8 cellular contexts compared by ENCODE assay signal in genomic region chr3:176663819-176664218, GRCh38.
A peak's percentile ranks its signal among the peaks of the same experiment; 100 is the strongest.
DNase-seq lines count a peak whose midpoint lies in the region; ATAC-seq and TF ChIP-seq lines count a peak whose summit lies in the region.

No MANE protein-coding gene starts in this region.

- peaks cover under 1% of the 10 kb centered on the region for H3K9me3 Mint-ChIP-seq in glutamatergic neuron (ENCODE audit: unreplicated experiment)
- no peaks in the 10 kb centered on the region for H3K9me3 Mint-ChIP-seq in activated CD4-positive, alpha-beta T cell treated with anti-CD3 and anti-CD28 coated beads, Interleukin-2, amount 10 ng/mL, durations not matched to agents 24 days and 14 days
- peaks cover 5% of the 10 kb centered on the region for H3K9me3 Mint-ChIP-seq in natural killer cell treated with Interleukin-12 subunit alpha and Interleukin-12 subunit beta and Interleukin-15 and Interleukin-18, amount 100 ng/mL, for 72 hours
- peaks cover 0 to 13% of the 10 kb centered on the region in 2 donors for H3K9me3 Mint-ChIP-seq in stimulated activated naive CD8-positive, alpha-beta T cell treated with anti-CD3 and anti-CD28 coated beads, Interleukin-15, amount 100 ng/mL, for 72 hours

- H3K27me3 ChIP-seq in GM06990 (replicated peaks; ENCODE audit: control insufficient read depth, insufficient read depth, low read length): no peaks in the 10 kb centered on the region

- H3K36me3 Mint-ChIP-seq in glutamatergic neuron (ENCODE audit: unreplicated experiment): peaks cover 4% of the 10 kb centered on the region
- no peaks in the 10 kb centered on the region for H3K36me3 Mint-ChIP-seq in activated CD4-positive, alpha-beta T cell treated with anti-CD3 and anti-CD28 coated beads, Interleukin-2, amount 10 ng/mL, durations not matched to agents 24 days and 14 days (ENCODE audit: low read depth)
- H3K36me3 Mint-ChIP-seq in natural killer cell treated with Interleukin-12 subunit alpha and Interleukin-12 subunit beta and Interleukin-15 and Interleukin-18, amount 100 ng/mL, for 72 hours: no peaks in the 10 kb centered on the region

- H3K4me3 Mint-ChIP-seq in glutamatergic neuron (ENCODE audit: unreplicated experiment): no peak overlapping the region
- H3K4me3 Mint-ChIP-seq in activated CD4-positive, alpha-beta T cell treated with anti-CD3 and anti-CD28 coated beads, Interleukin-2, amount 10 ng/mL, durations not matched to agents 24 days and 14 days: no peak overlapping the region
- H3K4me3 Mint-ChIP-seq in natural killer cell treated with Interleukin-12 subunit alpha and Interleukin-12 subunit beta and Interleukin-15 and Interleukin-18, amount 100 ng/mL, for 72 hours: no peak overlapping the region
- H3K4me3 Mint-ChIP-seq in stimulated activated naive CD8-positive, alpha-beta T cell treated with anti-CD3 and anti-CD28 coated beads, Interleukin-15, amount 100 ng/mL, for 72 hours: no peak overlapping the region

- intact Hi-C loops in activated CD4-positive, alpha-beta T cell treated with anti-CD3 and anti-CD28 coated beads, Interleukin-2, amount 10 ng/mL, durations not matched to agents 24 days and 14 days (cut with micrococcal nuclease): no loop called here

- no peaks in the 10 kb centered on the region for H3K27me3 Mint-ChIP-seq in glutamatergic neuron (ENCODE audit: unreplicated experiment)
- H3K27me3 Mint-ChIP-seq in activated CD4-positive, alpha-beta T cell treated with anti-CD3 and anti-CD28 coated beads, Interleukin-2, amount 10 ng/mL, durations not matched to agents 24 days and 14 days: no peaks in the 10 kb centered on the region
- no peaks in the 10 kb centered on the region for H3K27me3 Mint-ChIP-seq in natural killer cell treated with Interleukin-12 subunit alpha and Interleukin-12 subunit beta and Interleukin-15 and Interleukin-18, amount 100 ng/mL, for 72 hours
- no peaks in the 10 kb centered on the region for H3K27me3 Mint-ChIP-seq in stimulated activated naive CD8-positive, alpha-beta T cell treated with anti-CD3 and anti-CD28 coated beads, Interleukin-15, amount 100 ng/mL, for 72 hours

- peak; percentile 58; the same call in 2 of the 3 replicates for ATAC-seq in SK-N-SH treated with all-trans-retinoic acid at 6 μM for 48 hours
- no peak for ATAC-seq in natural killer cell treated with Interleukin-12 subunit alpha and Interleukin-12 subunit beta and Interleukin-15 and Interleukin-18, amount 100 ng/mL, for 72 hours
- no peak for ATAC-seq in stimulated activated naive CD8-positive, alpha-beta T cell treated with anti-CD3 and anti-CD28 coated beads, Interleukin-15, amount 100 ng/mL, for 72 hours

- DNase-seq in GM06990 (ENCODE audit: extremely low read depth, insufficient read length) (no peak), NCI-H1092 treated with DMSO at 0.1 percent for 48 hours (lab: John Stamatoyannopoulos, UW) (peak; percentile 76), glutamatergic neuron (no peak), superior temporal gyrus (ENCODE audit: extremely low spot score) (peak; percentile 75)
- DNase-seq in activated CD4-positive, alpha-beta T cell treated with anti-CD3 and anti-CD28 coated beads, Interleukin-2, amount 10 ng/mL, durations not matched to agents 24 days and 14 days: no peak
- DNase-seq in natural killer cell treated with Interleukin-12 subunit alpha and Interleukin-12 subunit beta and Interleukin-15 and Interleukin-18, amount 100 ng/mL, for 72 hours (ENCODE audit: low spot score): no peak
- DNase-seq in stimulated activated naive CD8-positive, alpha-beta T cell treated with anti-CD3 and anti-CD28 coated beads, Interleukin-15, amount 100 ng/mL, for 72 hours: no peak

- no peak overlapping the region for H3K4me3 ChIP-seq in GM06990 (replicated peaks; ENCODE audit: low read depth, low read length)

- no peaks in the 10 kb centered on the region for H3K36me3 ChIP-seq in GM06990 (ENCODE audit: control insufficient read depth, insufficient read depth, low read length)

- H3K27ac Mint-ChIP-seq in glutamatergic neuron (ENCODE audit: unreplicated experiment): peak overlapping the region; percentile 12
- no peak overlapping the region for H3K27ac Mint-ChIP-seq in activated CD4-positive, alpha-beta T cell treated with anti-CD3 and anti-CD28 coated beads, Interleukin-2, amount 10 ng/mL, durations not matched to agents 24 days and 14 days
- no peak overlapping the region for H3K27ac Mint-ChIP-seq in natural killer cell treated with Interleukin-12 subunit alpha and Interleukin-12 subunit beta and Interleukin-15 and Interleukin-18, amount 100 ng/mL, for 72 hours
- no peak overlapping the region for H3K27ac Mint-ChIP-seq in stimulated activated naive CD8-positive, alpha-beta T cell treated with anti-CD3 and anti-CD28 coated beads, Interleukin-15, amount 100 ng/mL, for 72 hours

- peaks cover 7% of the 10 kb centered on the region for H3K4me1 Mint-ChIP-seq in glutamatergic neuron (ENCODE audit: low read depth, unreplicated experiment)
- H3K4me1 Mint-ChIP-seq in activated CD4-positive, alpha-beta T cell treated with anti-CD3 and anti-CD28 coated beads, Interleukin-2, amount 10 ng/mL, durations not matched to agents 24 days and 14 days: no peaks in the 10 kb centered on the region
- no peaks in the 10 kb centered on the region for H3K4me1 Mint-ChIP-seq in natural killer cell treated with Interleukin-12 subunit alpha and Interleukin-12 subunit beta and Interleukin-15 and Interleukin-18, amount 100 ng/mL, for 72 hours (ENCODE audit: low read depth in 2 of 2)
- H3K4me1 Mint-ChIP-seq in stimulated activated naive CD8-positive, alpha-beta T cell treated with anti-CD3 and anti-CD28 coated beads, Interleukin-15, amount 100 ng/mL, for 72 hours: no peaks in the 10 kb centered on the region

- TF ChIP-seq CTCF in GM06990 (IDR thresholded peaks at IDR 0.05; ENCODE audit: insufficient read depth, low read length, poor library complexity, severe bottlenecking) (peak; percentile 15), glutamatergic neuron (IDR thresholded peaks at IDR 0.05; ENCODE audit: partially characterized antibody, unreplicated experiment) (peak; percentile 43)

TF ChIP-seq in SK-N-SH treated with all-trans-retinoic acid at 6 μM for 48 hours, 23 proteins besides CTCF, POLR2A, EP300 and RAD21:
- 0 out of 2 replicates have a peak, but pooled peaks have one; percentile 25 for TF ChIP-seq ISL1 (CRISPR knock-in tag; IDR thresholded peaks at IDR 0.05)
- TF ChIP-seq TOX (CRISPR knock-in tag; IDR thresholded peaks at IDR 0.05; ENCODE audit: borderline replicate concordance): no peak
- TF ChIP-seq TCF4 (CRISPR knock-in tag; IDR thresholded peaks at IDR 0.05; ENCODE audit: borderline replicate concordance): 0 out of 2 replicates have a peak, but pooled peaks have one; percentile 29
- TF ChIP-seq CREB5 (CRISPR knock-in tag; IDR thresholded peaks at IDR 0.05; ENCODE audit: low read depth): no peak

Comparison
In these comparisons a context has a peak if more than half of its experiments do, and no peak if none do; other contexts are left out.
1. DNase-seq: peak in NCI-H1092 treated with DMSO at 0.1 percent for 48 hours (single experiment) and superior temporal gyrus (single experiment); none in GM06990 (single experiment), glutamatergic neuron (single experiment), activated CD4-positive, alpha-beta T cell treated with anti-CD3 and anti-CD28 coated beads, Interleukin-2, amount 10 ng/mL, durations not matched to agents 24 days and 14 days (single experiment), natural killer cell treated with Interleukin-12 subunit alpha and Interleukin-12 subunit beta and Interleukin-15 and Interleukin-18, amount 100 ng/mL, for 72 hours (single experiment) and stimulated activated naive CD8-positive, alpha-beta T cell treated with anti-CD3 and anti-CD28 coated beads, Interleukin-15, amount 100 ng/mL, for 72 hours (0 of 2).